Comparison of ENCODE assay signal across 12 cellular contexts in the genomic region with DNA sequence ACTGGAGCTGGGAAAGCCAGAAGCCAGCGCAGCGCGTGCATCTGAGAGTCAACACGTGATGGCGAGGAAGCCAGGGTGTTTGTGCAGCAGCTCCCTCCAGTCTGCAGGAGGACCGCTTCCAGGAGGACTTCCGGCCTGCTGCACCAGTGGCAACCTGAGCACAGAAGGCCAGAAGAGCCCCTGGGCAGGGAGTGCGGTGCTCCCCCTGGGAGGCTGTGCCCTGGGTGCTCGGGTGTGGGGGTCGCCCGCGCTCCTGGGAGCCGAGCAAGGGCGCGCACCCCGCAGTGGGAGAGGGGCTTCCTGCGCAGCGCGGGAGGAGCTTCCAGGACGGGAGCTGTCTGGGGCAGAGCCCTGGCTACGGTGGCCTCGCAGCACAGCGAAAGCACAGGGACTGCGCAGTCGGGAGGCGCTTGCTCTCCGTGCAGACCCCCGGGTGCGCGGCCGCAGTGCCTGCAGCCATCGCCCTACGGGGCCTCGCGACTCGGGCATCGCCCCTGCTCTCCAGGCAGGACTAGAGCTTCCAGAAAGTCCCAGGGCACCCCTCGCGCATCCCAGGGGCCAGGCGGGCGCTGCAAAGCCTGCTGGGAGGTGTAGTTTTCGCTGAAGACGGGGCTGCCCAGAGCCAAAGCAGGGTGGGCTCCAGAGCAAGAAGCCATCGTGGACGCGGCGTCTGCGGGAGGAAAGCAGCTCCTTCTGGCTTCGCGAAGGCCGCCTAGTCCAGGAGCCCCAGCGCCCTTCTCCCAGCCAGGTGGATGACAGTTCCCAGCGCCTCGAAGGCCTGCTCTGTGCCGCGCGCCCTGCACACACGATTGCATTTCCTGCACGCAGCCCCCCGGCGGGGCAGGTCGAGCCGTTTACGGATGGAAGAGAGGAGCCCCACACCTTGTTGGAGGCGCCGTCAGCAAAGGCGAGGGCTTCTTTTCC. TPM values are rescaled to one million over a fixed set of nuclear protein-coding genes. Genes with fewer than 3 reads are reported as not detected.
A peak's percentile ranks its signal among the peaks of the same experiment; 100 is the strongest.
DNase-seq lines count a peak whose midpoint lies in the region; ATAC-seq and TF ChIP-seq lines count a peak whose summit lies in the region.
"Had no signal": no experiment of that assay in that cellular context is flagged by ENCODE, and none has a peak within 500 bp of the region (broad histone marks: within the 10 kb centered on the region; RNA-seq: fewer than 3 reads in every experiment).

No MANE protein-coding gene starts in this region.

- ATAC-seq in psoas muscle (no peak), GM21390 (IDR thresholded peaks at IDR 0.05; ENCODE audit: unreplicated experiment) (no peak), GM21576 (IDR thresholded peaks at IDR 0.05; ENCODE audit: unreplicated experiment) (no peak)

- H3K79me2 ChIP-seq in mammary epithelial cell (ENCODE audit: insufficient read depth, low read length) = no peaks in the 10 kb centered on the region

- no TSS peak for BruUV-seq in mammary epithelial cell (replicated peaks; lab: Mats Ljungman, UMichigan)

- in situ Hi-C loops in mammary epithelial cell (cut with MboI; ENCODE audit: low sequenced_read_pairs in 2 of 2) = no loop called here

- H3K27ac ChIP-seq in AG04450 (ENCODE audit: low read depth, low read length) (no peak overlapping the region), mammary epithelial cell (ENCODE audit: insufficient read depth, low read depth, low read length) (no peak overlapping the region), psoas muscle (no peak overlapping the region)

- H3K36me3 ChIP-seq in mammary epithelial cell (ENCODE audit: insufficient read depth, low read length) (no peaks in the 10 kb centered on the region), psoas muscle (ENCODE audit: insufficient read depth in 1 of 2, low read depth in 1 of 2) (no peaks in the 10 kb centered on the region)
- H3K36me3 ChIP-seq: adrenal gland had no signal

- WGBS in mammary epithelial cell (ENCODE audit: low coverage, missing lambda C conversion rate) = 18% methylated on average over 16 of the region's 67 CpGs
- WGBS in psoas muscle, 3 donors = 9 to 13% (median 13%) methylated on average over 66 to 67 of the region's 67 CpGs

- H3K4me3 ChIP-seq in AG04450 (ENCODE audit: low read depth, low read length) = peak overlapping the region; percentile 43
- no peak overlapping the region for H3K4me3 ChIP-seq in mammary epithelial cell (replicated peaks in 1 of 3; ENCODE audit: insufficient read depth in 1 of 3, low read depth in 2 of 3, low read length in 3 of 3)
- peak overlapping the region; percentile 47 for H3K4me3 ChIP-seq in iPS-11a (ENCODE audit: low read depth, low read length)
- H3K4me3 ChIP-seq in psoas muscle = peak overlapping the region; percentile 46

- no peak overlapping the region for H2AFZ ChIP-seq in mammary epithelial cell (ENCODE audit: low read depth, low read length)

- no peaks in the 10 kb centered on the region for H4K20me1 ChIP-seq in mammary epithelial cell (ENCODE audit: insufficient read depth, low read length)

- H3K4me1 ChIP-seq in mammary epithelial cell (ENCODE audit: insufficient read depth, low read length) (no peaks in the 10 kb centered on the region), psoas muscle (no peaks in the 10 kb centered on the region)
- H3K4me1 ChIP-seq: adrenal gland had no signal

- intact Hi-C loops in mammary epithelial cell (cut with micrococcal nuclease) = no loop called here
- intact Hi-C loops in psoas muscle (cut with DNase I) = no loop called here

- H3K27me3 ChIP-seq in AG04450 (ENCODE audit: control insufficient read depth, insufficient read depth, low read length) (peaks cover 24% of the 10 kb centered on the region), mammary epithelial cell (ENCODE audit: insufficient read depth, low read length) (peaks cover 5% of the 10 kb centered on the region), psoas muscle (ENCODE audit: insufficient read depth in 3 of 3, low read length in 2 of 3) (peaks cover 0 to 64% (median 16%) of the 10 kb centered on the region in 3 donors)

- TF ChIP-seq CTCF in AG04450 (IDR thresholded peaks at IDR 0.05; ENCODE audit: low read depth, low read length) = no peak
- TF ChIP-seq CTCF in mammary epithelial cell (conservative IDR thresholded peaks at IDR 0.05 in 1 of 2, IDR thresholded peaks at IDR 0.05 in 1 of 2; ENCODE audit: extremely low read depth in 1 of 2, insufficient read depth in 1 of 2, low read depth in 1 of 2, low read length in 2 of 2) = no peak
- no peak for TF ChIP-seq CTCF in psoas muscle (IDR thresholded peaks at IDR 0.05)

- H3K9ac ChIP-seq in mammary epithelial cell (ENCODE audit: insufficient read depth, low read length) = no peak overlapping the region

- POLR2A ChIA-PET in AG04450 (lab: Yijun Ruan, JAX) = no interaction called here

- dilution Hi-C loops in mammary epithelial cell (cut with HindIII; ENCODE audit: low sequenced_read_pairs) = no loop called here

- peak overlapping the region; percentile 46 for H3K4me2 ChIP-seq in mammary epithelial cell (ENCODE audit: insufficient read depth, low read depth, low read length)

- DNase-seq in AG04450 (ENCODE audit: low read depth, low spot score) = no peak
- DNase-seq in mammary epithelial cell = no peak
- peak in 1 of 2 donors; percentile 35 for DNase-seq in psoas muscle
- no peak for DNase-seq in kidney glomerular epithelial cell (lab: John Stamatoyannopoulos, UW)
- DNase-seq in Kasumi-1 (lab: John Stamatoyannopoulos, UW) = no peak
- DNase-seq: activated CD4-positive, alpha-beta memory T cell treated with anti-CD3 and anti-CD28 coated beads, Interleukin-2, amount 10 ng/mL, durations not matched to agents 7 days and 5 days; NCI-H748 treated with DMSO at 0.1 percent for 48 hours had no signal

- H3K9me3 ChIP-seq in AG04450 (ENCODE audit: control insufficient read depth, insufficient read depth, low read length) (peaks cover 18% of the 10 kb centered on the region), mammary epithelial cell (replicated peaks; ENCODE audit: insufficient read depth, low read length) (peaks cover 22% of the 10 kb centered on the region), psoas muscle (no peaks in the 10 kb centered on the region)
- H3K9me3 ChIP-seq: adrenal gland had no signal

- CTCF ChIA-PET in AG04450 (lab: Charles Lee) = interaction anchor here (1.2 to 11.8 kb wide), 2 partner anchors 83 to 301 kb away, joined by 3 to 563 read pairs; no protein-coding TSS in a partner anchor
- CTCF ChIA-PET in mammary epithelial cell (lab: Charles Lee; ENCODE audit: low non-redundant PET) = no interaction called here

RNA-seq across cellular contexts. Expression of gene WFS1, which starts 24.1 kb away (rescaled TPM):
- polyA plus RNA-seq in AG04450 (2011; rRNA removed) (46.8 and 64.6 TPM in 2 replicates), mammary epithelial cell (15.5 TPM), psoas muscle (10 to 100 TPM in 1 of 3 donors, 1 to 10 TPM in 2; 5.9 to 13.2 (median 7.0) TPM)
- polyA minus RNA-seq in AG04450 (2011; rRNA and poly(A)+ RNA removed) = 51.3 and 72.8 TPM in 2 replicates
- total RNA-seq in mammary epithelial cell (10 to 100 TPM; 13.3 to 17.8 TPM), psoas muscle (10 to 100 TPM in 2 of 4 donors, 1 to 10 TPM in 2; 8.0 to 13.3 (median 10.0) TPM)
- polyA minus RNA-seq in mammary epithelial cell = 19.4 TPM

RNA-seq across cellular contexts. Expression of gene JAKMIP1, which starts 45.2 kb away (rescaled TPM):
- polyA plus RNA-seq in AG04450 (2011; rRNA removed) = not detected in 2 replicates
- polyA minus RNA-seq in AG04450 (2011; rRNA and poly(A)+ RNA removed) = 0.09 TPM in 1 of 2 replicates, not detected in the other
- total RNA-seq in mammary epithelial cell = not detected
- not detected for polyA plus RNA-seq in mammary epithelial cell
- polyA minus RNA-seq in mammary epithelial cell = not detected
- total RNA-seq in psoas muscle = not detected
- polyA plus RNA-seq in psoas muscle = under 1 TPM in 1 of 3 donors, not detected in 2; 0.04 TPM
- total RNA-seq: LHCN-M2 had no signal

Comparison
In these comparisons a context has a peak if more than half of its experiments do, and no peak if none do; other contexts are left out.
1. H3K4me3 ChIP-seq: peak in AG04450 (single experiment), iPS-11a (single experiment) and psoas muscle (single experiment); none in mammary epithelial cell (0 of 3).